In genomic region chr5:85938201-85938600, GRCh38 we compare ENCODE assay signal across 3 cellular contexts.
"Had no signal": no experiment of that assay in that cellular context is flagged by ENCODE, and none has a peak within 500 bp of the region (broad histone marks: within the 10 kb centered on the region; RNA-seq: fewer than 3 reads in every experiment).

No MANE protein-coding gene starts in this region.

- DNase-seq: GDM1, GF-D8 had no signal

- H3K4me3 ChIP-seq: GM12878 had no signal
